In genomic region chr19:11142528-11143171, GRCh38 we compare ENCODE assay signal across 8 cellular contexts. TPM values are rescaled to one million over a fixed set of nuclear protein-coding genes. Genes with fewer than 3 reads are reported as not detected.
DNase-seq lines count a peak whose midpoint lies in the region; ATAC-seq, FAIRE-seq and TF ChIP-seq lines count a peak whose summit lies in the region.

No MANE protein-coding gene starts in this region.

- no peak for ATAC-seq in CD8-positive, alpha-beta T cell
- ATAC-seq in HepG2 (peak; percentile 79), HG02610 (IDR thresholded peaks at IDR 0.05; ENCODE audit: unreplicated experiment) (no peak)

- peak overlapping the region; percentile 19 for H3K4me3 ChIP-seq in CD8-positive, alpha-beta T cell (ENCODE audit: low read depth, low read length)
- H3K4me3 ChIP-seq in HepG2 (replicated peaks in 1 of 3; ENCODE audit: insufficient read depth in 1 of 3, low read depth in 2 of 3, low read length in 3 of 3) (peak overlapping the region; percentile 48 to 73 (median 51); a peak in 5 of 6 replicates), thymus (ENCODE audit: low read length) (peak overlapping the region; percentile 24)

- H3K4me3 Mint-ChIP-seq in CD8-positive, alpha-beta T cell = peak overlapping the region; percentile 11
- peak overlapping the region; percentile 39 for H3K4me3 Mint-ChIP-seq in dendritic cell treated with granulocyte-macrophage colony-stimulating factor and Interleukin-4, amounts not matched to agents 40 ng/mL and 50 ng/mL, for 4 days
- no peak overlapping the region for H3K4me3 Mint-ChIP-seq in activated CD4-positive, alpha-beta T cell treated with anti-CD3 and anti-CD28 coated beads, Interleukin-2, amount 10 ng/mL, durations not matched to agents 7 days and 5 days

- H3K9me3 Mint-ChIP-seq in CD8-positive, alpha-beta T cell = no peaks in the 10 kb centered on the region
- no peaks in the 10 kb centered on the region for H3K9me3 Mint-ChIP-seq in dendritic cell treated with granulocyte-macrophage colony-stimulating factor and Interleukin-4, amounts not matched to agents 40 ng/mL and 50 ng/mL, for 4 days
- H3K9me3 Mint-ChIP-seq in activated CD4-positive, alpha-beta T cell treated with anti-CD3 and anti-CD28 coated beads, Interleukin-2, amount 10 ng/mL, durations not matched to agents 7 days and 5 days = no peaks in the 10 kb centered on the region

- H2AFZ ChIP-seq in HepG2 (ENCODE audit: low read length) = no peak overlapping the region

- no peak for DNase-seq in CD8-positive, alpha-beta T cell
- DNase-seq in NCI-H226 (peak; percentile 93), HepG2 (ENCODE audit: low spot score) (peak; percentile 90), GM13976 (ENCODE audit: low spot score) (no peak)
- no peak for DNase-seq in activated CD4-positive, alpha-beta T cell treated with anti-CD3 and anti-CD28 coated beads, Interleukin-2, amount 10 ng/mL, durations not matched to agents 7 days and 5 days

- in situ Hi-C loops in HepG2 (cut with HindIII; ENCODE audit: extremely low pct_ligation_motif_present, low pct_unique_long_range_greater_than_20kb) (no loop called here), GM13976 (cut with MboI; ENCODE audit: low sequenced_read_pairs, unreplicated experiment) (no loop called here)

- H3K27ac Mint-ChIP-seq in CD8-positive, alpha-beta T cell = no peak overlapping the region
- peak overlapping the region; percentile 28 for H3K27ac Mint-ChIP-seq in dendritic cell treated with granulocyte-macrophage colony-stimulating factor and Interleukin-4, amounts not matched to agents 40 ng/mL and 50 ng/mL, for 4 days
- no peak overlapping the region for H3K27ac Mint-ChIP-seq in activated CD4-positive, alpha-beta T cell treated with anti-CD3 and anti-CD28 coated beads, Interleukin-2, amount 10 ng/mL, durations not matched to agents 7 days and 5 days

- H3K36me3 Mint-ChIP-seq in CD8-positive, alpha-beta T cell = no peaks in the 10 kb centered on the region
- H3K36me3 Mint-ChIP-seq in dendritic cell treated with granulocyte-macrophage colony-stimulating factor and Interleukin-4, amounts not matched to agents 40 ng/mL and 50 ng/mL, for 4 days (ENCODE audit: low read depth) = no peaks in the 10 kb centered on the region
- peaks cover 28% of the 10 kb centered on the region for H3K36me3 Mint-ChIP-seq in activated CD4-positive, alpha-beta T cell treated with anti-CD3 and anti-CD28 coated beads, Interleukin-2, amount 10 ng/mL, durations not matched to agents 7 days and 5 days (ENCODE audit: low read depth)

- CTCF ChIA-PET in CD8-positive, alpha-beta T cell (lab: Charles Lee) = interaction anchor here (1.0 kb wide), 1 partner anchor 16 kb away, joined by 3 read pairs; no protein-coding TSS in a partner anchor
- CTCF ChIA-PET in HepG2 (lab: Yijun Ruan, JAX; ENCODE audit: low intra/inter-chr PET ratio, low total read pairs) = no interaction called here
- CTCF ChIA-PET in activated CD4-positive, alpha-beta T cell treated with anti-CD3 and anti-CD28 coated beads, Interleukin-2, amount 10 ng/mL, durations not matched to agents 7 days and 5 days (lab: Charles Lee) = interaction anchor here (1.4 kb wide), 1 partner anchor 12 kb away, joined by 3 read pairs; no protein-coding TSS in a partner anchor

- H3K9ac ChIP-seq in HepG2 (ENCODE audit: insufficient read depth, low read depth, low read length) = peak overlapping the region; percentile 85

- 0% methylated on average over 1 of the region's 22 CpGs for WGBS in HepG2 (ENCODE audit: low lambda C conversion rate)
- WGBS in thymus = 46% methylated on average over 22 of the region's 22 CpGs

- POLR2A ChIA-PET in CD8-positive, alpha-beta T cell (lab: Charles Lee) = no interaction called here
- POLR2A ChIA-PET in HepG2 (lab: Yijun Ruan, JAX) = interaction anchor here (0.6 to 3.2 kb wide), 21 partner anchors 9 to 307 kb away, joined by 3 to 39 read pairs (median 5); partner anchors contain the start of genes CCDC159, KANK2, LDLR and SPC24
- POLR2A ChIA-PET in activated CD4-positive, alpha-beta T cell treated with anti-CD3 and anti-CD28 coated beads, Interleukin-2, amount 10 ng/mL, durations not matched to agents 7 days and 5 days (lab: Charles Lee) = no interaction called here

- no peaks in the 10 kb centered on the region for H3K27me3 Mint-ChIP-seq in CD8-positive, alpha-beta T cell (ENCODE audit: low read depth)
- peaks cover 26% of the 10 kb centered on the region for H3K27me3 Mint-ChIP-seq in dendritic cell treated with granulocyte-macrophage colony-stimulating factor and Interleukin-4, amounts not matched to agents 40 ng/mL and 50 ng/mL, for 4 days
- peaks cover 1% of the 10 kb centered on the region for H3K27me3 Mint-ChIP-seq in activated CD4-positive, alpha-beta T cell treated with anti-CD3 and anti-CD28 coated beads, Interleukin-2, amount 10 ng/mL, durations not matched to agents 7 days and 5 days

- H3K4me1 ChIP-seq in CD8-positive, alpha-beta T cell (ENCODE audit: insufficient read depth, low read length) = peaks cover 20% of the 10 kb centered on the region
- H3K4me1 ChIP-seq in HepG2 (ENCODE audit: insufficient read depth, low read length) (peaks cover 75% of the 10 kb centered on the region), thymus (ENCODE audit: control insufficient read depth, insufficient read depth, low read length) (peaks cover 7% of the 10 kb centered on the region)

- no peaks in the 10 kb centered on the region for H3K9me3 ChIP-seq in CD8-positive, alpha-beta T cell (ENCODE audit: low read length)
- H3K9me3 ChIP-seq in HepG2 (ENCODE audit: low read length) = no peaks in the 10 kb centered on the region
- no peaks in the 10 kb centered on the region for H3K9me3 ChIP-seq in thymus (ENCODE audit: control insufficient read depth)

- TF ChIP-seq POLR2A in HepG2 (IDR thresholded peaks at IDR 0.05; ENCODE audit: insufficient read depth in 1 of 2, low read depth in 2 of 2, low read length in 2 of 2) = peak in 1 of 2 experiments; percentile 65; a peak in 2 of 4 replicates

- BruUV-seq in HepG2 (replicated peaks; lab: Mats Ljungman, UMichigan) = TSS peak; percentile 96

- FAIRE-seq in HepG2 (lab: Jason Lieb, UNC) = no peak

- H3K36me3 ChIP-seq in CD8-positive, alpha-beta T cell (ENCODE audit: insufficient read depth, low read length) = no peaks in the 10 kb centered on the region
- H3K36me3 ChIP-seq in HepG2 (replicated peaks in 1 of 2; ENCODE audit: control insufficient read depth in 1 of 2, insufficient read depth in 2 of 2, low read length in 2 of 2) = peaks cover 0 to 10% of the 10 kb centered on the region in 2 experiments; a peak in 2 of 5 replicates
- peaks cover 7% of the 10 kb centered on the region for H3K36me3 ChIP-seq in thymus (ENCODE audit: control insufficient read depth, insufficient read depth)

- H3K4me2 ChIP-seq in HepG2 (ENCODE audit: low read depth, low read length) = peak overlapping the region; percentile 91

- no peaks in the 10 kb centered on the region for H4K20me1 ChIP-seq in HepG2 (ENCODE audit: insufficient read depth, low read length)

- intact Hi-C loops in CD8-positive, alpha-beta T cell (cut with DNase I, micrococcal nuclease) = no loop called here
- intact Hi-C loops in dendritic cell treated with granulocyte-macrophage colony-stimulating factor and Interleukin-4, amounts not matched to agents 40 ng/mL and 50 ng/mL, for 4 days (cut with micrococcal nuclease) = no loop called here
- intact Hi-C loops in HepG2 (cut with micrococcal nuclease; ENCODE audit: unreplicated experiment) = loop anchor here (1.0 kb wide), 1 partner anchor 13 kb away; the partner anchor contains the start of gene SPC24

- TF ChIP-seq RAD21 in HepG2 (CRISPR knock-in tag; IDR thresholded peaks at IDR 0.05) = peak; percentile 42; the same call in 1 of the 2 replicates

- H3K27me3 ChIP-seq in CD8-positive, alpha-beta T cell (ENCODE audit: insufficient read depth, low read length) = no peaks in the 10 kb centered on the region
- no peaks in the 10 kb centered on the region for H3K27me3 ChIP-seq in HepG2 (ENCODE audit: control insufficient read depth in 1 of 2, insufficient read depth in 2 of 2, low read length in 2 of 2)
- no peaks in the 10 kb centered on the region for H3K27me3 ChIP-seq in thymus (ENCODE audit: control insufficient read depth, insufficient read depth)

- peak in 1 of 2 experiments; percentile 69; a peak in 2 of 4 replicates for TF ChIP-seq EP300 in HepG2 (IDR thresholded peaks at IDR 0.05; ENCODE audit: low read depth in 2 of 2, low read length in 2 of 2)
- TF ChIP-seq EP300 in HepG2 (CRISPR knock-in tag; IDR thresholded peaks at IDR 0.05; ENCODE audit: borderline replicate concordance) = 0 out of 2 replicates have a peak, but pooled peaks have one; percentile 42

- no peak for TF ChIP-seq CTCF in CD8-positive, alpha-beta T cell (IDR thresholded peaks at IDR 0.05)
- TF ChIP-seq CTCF in HepG2 (CRISPR knock-in tag; IDR thresholded peaks at IDR 0.05) = no peak
- no peak for TF ChIP-seq CTCF in GM13976 (IDR thresholded peaks at IDR 0.05; ENCODE audit: borderline replicate concordance, control extremely low read depth, extremely low read depth, insufficient read depth, missing control alignments)

- H3K79me2 ChIP-seq in HepG2 (ENCODE audit: insufficient read depth, low read length) = no peaks in the 10 kb centered on the region

- no peak overlapping the region for H3K27ac ChIP-seq in CD8-positive, alpha-beta T cell (ENCODE audit: low read depth, low read length)
- H3K27ac ChIP-seq in HepG2 (ENCODE audit: extremely low read length, insufficient read depth, low read length) (peak overlapping the region; percentile 98), thymus (ENCODE audit: low read depth) (peak overlapping the region; percentile 88)

- H3K4me1 Mint-ChIP-seq in CD8-positive, alpha-beta T cell (ENCODE audit: low read depth) = peaks cover 13% of the 10 kb centered on the region
- H3K4me1 Mint-ChIP-seq in dendritic cell treated with granulocyte-macrophage colony-stimulating factor and Interleukin-4, amounts not matched to agents 40 ng/mL and 50 ng/mL, for 4 days (ENCODE audit: low read depth) = peaks cover 36% of the 10 kb centered on the region
- H3K4me1 Mint-ChIP-seq in activated CD4-positive, alpha-beta T cell treated with anti-CD3 and anti-CD28 coated beads, Interleukin-2, amount 10 ng/mL, durations not matched to agents 7 days and 5 days = peaks cover 15% of the 10 kb centered on the region

RNA-seq across cellular contexts. Expression of gene SPC24, which starts 12.9 kb away (rescaled TPM):
- under 1 TPM; 0.79 to 0.86 TPM for total RNA-seq in CD8-positive, alpha-beta T cell
- 46.2 and 63.2 TPM in 2 replicates for total RNA-seq in HepG2 (2016; rRNA removed; fragmentation: Illumina TruSeq; extraction: Trizol)
- 7.6 and 7.9 TPM in 2 replicates for total RNA-seq in HepG2 (2016; cell fraction: cytosol; rRNA removed; fragmentation: Illumina TruSeq; extraction: Trizol; ENCODE audit: low read depth)
- 47.6 and 55.0 TPM in 2 replicates for total RNA-seq in HepG2 (2016; cell fraction: insoluble cytoplasmic fraction; rRNA removed; fragmentation: Illumina TruSeq; extraction: Trizol)
- 21.9 and 24.3 TPM in 2 replicates for total RNA-seq in HepG2 (2016; cell fraction: membrane; rRNA removed; fragmentation: Illumina TruSeq; extraction: Trizol)
- 24.3 and 25.4 TPM in 2 replicates for total RNA-seq in HepG2 (2016; cell fraction: nucleus; rRNA removed; fragmentation: Illumina TruSeq; extraction: Trizol)
- 8.8 and 10.0 TPM in 2 replicates for polyA plus RNA-seq in HepG2 (2011; rRNA removed)
- 6.3 and 10.5 TPM in 2 replicates for polyA plus RNA-seq in HepG2 (2011; cell fraction: cytosol; rRNA removed)
- 10.2 and 12.2 TPM in 2 replicates for polyA plus RNA-seq in HepG2 (2011; cell fraction: nucleus; rRNA removed)
- polyA plus RNA-seq in HepG2 (2012) = 3.9 and 8.5 TPM in 2 replicates
- 3.0 and 3.9 TPM in 2 replicates for polyA plus RNA-seq in HepG2 (2016; cell fraction: cytosol; fragmentation: Illumina TruSeq; extraction: Trizol; ENCODE audit: low read depth)
- 26.0 and 27.0 TPM in 2 replicates for polyA plus RNA-seq in HepG2 (2016; cell fraction: insoluble cytoplasmic fraction; fragmentation: Illumina TruSeq; extraction: Trizol; ENCODE audit: low read depth)
- polyA plus RNA-seq in HepG2 (2016; cell fraction: membrane; fragmentation: Illumina TruSeq; extraction: Trizol; ENCODE audit: low read depth) = 7.2 and 8.5 TPM in 2 replicates
- 31.6 and 34.4 TPM in 2 replicates for polyA plus RNA-seq in HepG2 (2016; cell fraction: nucleus; fragmentation: Illumina TruSeq; extraction: Trizol; ENCODE audit: insufficient read depth, low read depth)
- polyA minus RNA-seq in HepG2 (2011; rRNA and poly(A)+ RNA removed; ENCODE audit: low replicate concordance) = 27.2 and 131 TPM in 2 replicates
- 11.4 and 21.7 TPM in 2 replicates for polyA minus RNA-seq in HepG2 (2011; cell fraction: cytosol; rRNA and poly(A)+ RNA removed)
- 8.6 and 9.8 TPM in 2 replicates for polyA minus RNA-seq in HepG2 (2011; cell fraction: nucleus; rRNA and poly(A)+ RNA removed)
- 4.0 TPM for polyA plus RNA-seq in thymus
- total RNA-seq in activated CD4-positive, alpha-beta T cell treated with anti-CD3 and anti-CD28 coated beads, Interleukin-2, amount 10 ng/mL, durations not matched to agents 7 days and 5 days = 10 to 100 TPM; 80.4 to 97.3 TPM

RNA-seq across cellular contexts. Expression of gene LDLR, which starts 53.4 kb away (rescaled TPM):
- 10 to 100 TPM; 60.5 to 67.0 TPM for total RNA-seq in CD8-positive, alpha-beta T cell
- total RNA-seq in HepG2 (2016; rRNA removed; fragmentation: Illumina TruSeq; extraction: Trizol) = 24.0 and 51.6 TPM in 2 replicates
- total RNA-seq in HepG2 (2016; cell fraction: cytosol; rRNA removed; fragmentation: Illumina TruSeq; extraction: Trizol; ENCODE audit: low read depth) = 18.8 and 19.8 TPM in 2 replicates
- total RNA-seq in HepG2 (2016; cell fraction: insoluble cytoplasmic fraction; rRNA removed; fragmentation: Illumina TruSeq; extraction: Trizol) = 20.6 and 54.1 TPM in 2 replicates
- total RNA-seq in HepG2 (2016; cell fraction: membrane; rRNA removed; fragmentation: Illumina TruSeq; extraction: Trizol) = 25.2 and 30.7 TPM in 2 replicates
- total RNA-seq in HepG2 (2016; cell fraction: nucleus; rRNA removed; fragmentation: Illumina TruSeq; extraction: Trizol) = 55.9 and 71.2 TPM in 2 replicates
- polyA plus RNA-seq in HepG2 (2011; rRNA removed) = 92.5 and 135 TPM in 2 replicates
- polyA plus RNA-seq in HepG2 (2011; cell fraction: cytosol; rRNA removed) = 45.7 and 58.8 TPM in 2 replicates
- 95.8 and 112 TPM in 2 replicates for polyA plus RNA-seq in HepG2 (2011; cell fraction: nucleus; rRNA removed)
- 45.0 and 107 TPM in 2 replicates for polyA plus RNA-seq in HepG2 (2012)
- 3.2 and 4.4 TPM in 2 replicates for polyA plus RNA-seq in HepG2 (2016; cell fraction: cytosol; fragmentation: Illumina TruSeq; extraction: Trizol; ENCODE audit: low read depth)
- polyA plus RNA-seq in HepG2 (2016; cell fraction: insoluble cytoplasmic fraction; fragmentation: Illumina TruSeq; extraction: Trizol; ENCODE audit: low read depth) = 11.3 and 19.1 TPM in 2 replicates
- polyA plus RNA-seq in HepG2 (2016; cell fraction: membrane; fragmentation: Illumina TruSeq; extraction: Trizol; ENCODE audit: low read depth) = 6.6 and 7.9 TPM in 2 replicates
- 79.1 and 81.9 TPM in 2 replicates for polyA plus RNA-seq in HepG2 (2016; cell fraction: nucleus; fragmentation: Illumina TruSeq; extraction: Trizol; ENCODE audit: insufficient read depth, low read depth)
- polyA minus RNA-seq in HepG2 (2011; rRNA and poly(A)+ RNA removed; ENCODE audit: low replicate concordance) = 183 and 246 TPM in 2 replicates
- polyA minus RNA-seq in HepG2 (2011; cell fraction: cytosol; rRNA and poly(A)+ RNA removed) = 98.4 and 116 TPM in 2 replicates
- 110 and 155 TPM in 2 replicates for polyA minus RNA-seq in HepG2 (2011; cell fraction: nucleus; rRNA and poly(A)+ RNA removed)
- 7.5 TPM for polyA plus RNA-seq in thymus
- 10 to 100 TPM; 93.0 to 97.1 TPM for total RNA-seq in activated CD4-positive, alpha-beta T cell treated with anti-CD3 and anti-CD28 coated beads, Interleukin-2, amount 10 ng/mL, durations not matched to agents 7 days and 5 days

RNA-seq across cellular contexts. Expression of gene KANK2, which starts 54.7 kb away (rescaled TPM):
- total RNA-seq in CD8-positive, alpha-beta T cell = under 1 TPM in 1 of 2 experiments, not detected in 1; 0.22 TPM
- total RNA-seq in HepG2 (2016; rRNA removed; fragmentation: Illumina TruSeq; extraction: Trizol) = 11.0 and 12.9 TPM in 2 replicates
- total RNA-seq in HepG2 (2016; cell fraction: cytosol; rRNA removed; fragmentation: Illumina TruSeq; extraction: Trizol; ENCODE audit: low read depth) = 1.5 TPM in 2 replicates
- 10.8 and 16.5 TPM in 2 replicates for total RNA-seq in HepG2 (2016; cell fraction: insoluble cytoplasmic fraction; rRNA removed; fragmentation: Illumina TruSeq; extraction: Trizol)
- 6.2 TPM in 2 replicates for total RNA-seq in HepG2 (2016; cell fraction: membrane; rRNA removed; fragmentation: Illumina TruSeq; extraction: Trizol)
- 12.8 and 13.5 TPM in 2 replicates for total RNA-seq in HepG2 (2016; cell fraction: nucleus; rRNA removed; fragmentation: Illumina TruSeq; extraction: Trizol)
- polyA plus RNA-seq in HepG2 (2011; rRNA removed) (5.7 and 6.8 TPM in 2 replicates), thymus (18.3 TPM)
- 4.3 and 5.1 TPM in 2 replicates for polyA plus RNA-seq in HepG2 (2011; cell fraction: cytosol; rRNA removed)
- polyA plus RNA-seq in HepG2 (2011; cell fraction: nucleus; rRNA removed) = 21.5 and 24.8 TPM in 2 replicates
- polyA plus RNA-seq in HepG2 (2012) = 7.1 and 11.3 TPM in 2 replicates
- 0.79 and 1.2 TPM in 2 replicates for polyA plus RNA-seq in HepG2 (2016; cell fraction: cytosol; fragmentation: Illumina TruSeq; extraction: Trizol; ENCODE audit: low read depth)
- polyA plus RNA-seq in HepG2 (2016; cell fraction: insoluble cytoplasmic fraction; fragmentation: Illumina TruSeq; extraction: Trizol; ENCODE audit: low read depth) = 8.4 and 13.7 TPM in 2 replicates
- 2.9 and 3.9 TPM in 2 replicates for polyA plus RNA-seq in HepG2 (2016; cell fraction: membrane; fragmentation: Illumina TruSeq; extraction: Trizol; ENCODE audit: low read depth)
- 27.2 and 28.0 TPM in 2 replicates for polyA plus RNA-seq in HepG2 (2016; cell fraction: nucleus; fragmentation: Illumina TruSeq; extraction: Trizol; ENCODE audit: insufficient read depth, low read depth)
- polyA minus RNA-seq in HepG2 (2011; rRNA and poly(A)+ RNA removed; ENCODE audit: low replicate concordance) = 25.5 and 78.0 TPM in 2 replicates
- polyA minus RNA-seq in HepG2 (2011; cell fraction: cytosol; rRNA and poly(A)+ RNA removed) = 8.5 and 9.8 TPM in 2 replicates
- polyA minus RNA-seq in HepG2 (2011; cell fraction: nucleus; rRNA and poly(A)+ RNA removed) = 5.2 and 9.0 TPM in 2 replicates
- total RNA-seq in activated CD4-positive, alpha-beta T cell treated with anti-CD3 and anti-CD28 coated beads, Interleukin-2, amount 10 ng/mL, durations not matched to agents 7 days and 5 days = 1 to 10 TPM; 2.0 to 2.6 TPM

Comparison
In these comparisons a context has a peak if more than half of its experiments do, and no peak if none do; other contexts are left out.
1. DNase-seq: peak in NCI-H226 (single experiment) and HepG2 (single experiment); none in CD8-positive, alpha-beta T cell (0 of 7), GM13976 (single experiment) and activated CD4-positive, alpha-beta T cell treated with anti-CD3 and anti-CD28 coated beads, Interleukin-2, amount 10 ng/mL, durations not matched to agents 7 days and 5 days (single experiment).
2. RNA of gene SPC24, which starts 12.9 kb away (total RNA-seq): 80.4 to 97.3 TPM in activated CD4-positive, alpha-beta T cell treated with anti-CD3 and anti-CD28 coated beads, Interleukin-2, amount 10 ng/mL, durations not matched to agents 7 days and 5 days and 7.6 to 63.2 TPM in HepG2; 0.79 to 0.86 TPM in CD8-positive, alpha-beta T cell; every median in the first group is over 4 times any median in the second.
3. Peak in every context shown above with its lines, with median percentiles within 50 percentile points of each other: H3K4me3 ChIP-seq.